18 cellular contexts compared by ENCODE assay signal in the genomic region with DNA sequence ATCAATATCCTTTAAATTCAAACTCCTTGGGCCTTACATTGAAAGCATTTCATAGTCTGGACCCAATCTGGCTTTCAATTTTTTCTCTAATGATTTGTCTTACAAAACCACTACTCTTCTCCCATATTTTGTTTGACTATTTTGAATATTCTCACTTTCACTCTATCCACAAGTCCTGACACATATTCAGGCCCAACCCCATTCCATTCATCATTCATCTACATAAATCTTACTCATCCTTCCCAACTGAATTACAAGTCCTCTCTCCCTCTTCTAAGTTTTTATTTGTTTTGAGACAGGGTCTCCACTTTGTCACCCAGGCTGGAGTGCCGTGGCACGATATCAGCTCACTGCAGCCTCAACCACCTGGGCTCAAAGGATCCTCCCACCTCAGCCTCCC. TPM values are rescaled to one million over a fixed set of nuclear protein-coding genes. Genes with fewer than 3 reads are reported as not detected.
DNase-seq lines count a peak whose midpoint lies in the region; ATAC-seq and FAIRE-seq lines count a peak whose summit lies in the region.
"Had no signal": no experiment of that assay in that cellular context is flagged by ENCODE, and none has a peak within 500 bp of the region (broad histone marks: within the 10 kb centered on the region; RNA-seq: fewer than 3 reads in every experiment).

No MANE protein-coding gene starts in this region.

- H3K9me3 Mint-ChIP-seq in activated CD4-positive, alpha-beta T cell treated with anti-CD3 and anti-CD28 coated beads for 36 hours (ENCODE audit: low read depth) = no peaks in the 10 kb centered on the region
- H3K9me3 Mint-ChIP-seq in stimulated activated naive CD8-positive, alpha-beta T cell treated with anti-CD3 and anti-CD28 coated beads, Interleukin-15, Interleukin-2, amounts not matched to agents 100 ng/mL and 50 ng/mL, for 24 hours = no peaks in the 10 kb centered on the region

- ATAC-seq in activated CD4-positive, alpha-beta T cell treated with anti-CD3 and anti-CD28 coated beads for 36 hours = no peak
- no peak for ATAC-seq in stimulated activated naive CD8-positive, alpha-beta T cell treated with anti-CD3 and anti-CD28 coated beads, Interleukin-15, Interleukin-2, amounts not matched to agents 100 U/mL and 50 U/mL, for 24 hours

- intact Hi-C loops in activated CD4-positive, alpha-beta T cell treated with anti-CD3 and anti-CD28 coated beads for 36 hours (cut with DNase I, micrococcal nuclease) = no loop called here

- H3K27ac Mint-ChIP-seq in activated CD4-positive, alpha-beta T cell treated with anti-CD3 and anti-CD28 coated beads for 36 hours = peak overlapping the region; percentile 0
- peak overlapping the region; percentile 69 for H3K27ac Mint-ChIP-seq in stimulated activated naive CD8-positive, alpha-beta T cell treated with anti-CD3 and anti-CD28 coated beads, Interleukin-15, Interleukin-2, amounts not matched to agents 100 ng/mL and 50 ng/mL, for 24 hours

- FAIRE-seq in urothelium cell line (lab: Jason Lieb, UNC) = no peak
- FAIRE-seq: H54 had no signal

- peaks cover 7% of the 10 kb centered on the region for H3K4me1 Mint-ChIP-seq in activated CD4-positive, alpha-beta T cell treated with anti-CD3 and anti-CD28 coated beads for 36 hours
- H3K4me1 Mint-ChIP-seq in stimulated activated naive CD8-positive, alpha-beta T cell treated with anti-CD3 and anti-CD28 coated beads, Interleukin-15, Interleukin-2, amounts not matched to agents 100 ng/mL and 50 ng/mL, for 24 hours (ENCODE audit: low read depth) = peaks cover 6% of the 10 kb centered on the region

- POLR2A ChIA-PET in activated CD4-positive, alpha-beta T cell treated with anti-CD3 and anti-CD28 coated beads for 36 hours (lab: Charles Lee) = no interaction called here

- no peak for DNase-seq in activated CD4-positive, alpha-beta T cell treated with anti-CD3 and anti-CD28 coated beads for 36 hours
- DNase-seq in activated CD4-positive, alpha-beta T cell treated with anti-CD3 and anti-CD28 coated beads, Interleukin-2, amount 50 U/mL, for 4 hours = no peak
- no peak for DNase-seq in stimulated activated naive CD8-positive, alpha-beta T cell treated with anti-CD3 and anti-CD28 coated beads, Interleukin-15, Interleukin-2, amounts not matched to agents 100 U/mL and 50 U/mL, for 24 hours
- DNase-seq in epithelial cell of prostate (ENCODE audit: low read depth, low spot score) = peak; percentile 18
- DNase-seq in NCI-H524 (lab: John Stamatoyannopoulos, UW) = no peak
- DNase-seq in urothelium cell line (ENCODE audit: low spot score) = no peak
- no peak for DNase-seq in DMS53 treated with DMSO at 0.1 percent for 48 hours (lab: John Stamatoyannopoulos, UW; ENCODE audit: unreplicated experiment)
- DNase-seq: 8988T, COR-L47, MG63, NCI-H1105, NCI-H187 treated with DMSO at 0.1 percent for 48 hours, NCI-H446, NCI-H82 had no signal

- H3K27ac ChIP-seq in epithelial cell of prostate = no peak overlapping the region
- H3K27ac ChIP-seq: BLaER1, KMS-11 had no signal

- no peak overlapping the region for H3K4me3 Mint-ChIP-seq in activated CD4-positive, alpha-beta T cell treated with anti-CD3 and anti-CD28 coated beads for 36 hours
- H3K4me3 Mint-ChIP-seq in stimulated activated naive CD8-positive, alpha-beta T cell treated with anti-CD3 and anti-CD28 coated beads, Interleukin-15, Interleukin-2, amounts not matched to agents 100 ng/mL and 50 ng/mL, for 24 hours = no peak overlapping the region

- H3K27me3 Mint-ChIP-seq in activated CD4-positive, alpha-beta T cell treated with anti-CD3 and anti-CD28 coated beads for 36 hours = no peaks in the 10 kb centered on the region
- no peaks in the 10 kb centered on the region for H3K27me3 Mint-ChIP-seq in stimulated activated naive CD8-positive, alpha-beta T cell treated with anti-CD3 and anti-CD28 coated beads, Interleukin-15, Interleukin-2, amounts not matched to agents 100 ng/mL and 50 ng/mL, for 24 hours

- H3K36me3 Mint-ChIP-seq in activated CD4-positive, alpha-beta T cell treated with anti-CD3 and anti-CD28 coated beads for 36 hours (ENCODE audit: low read depth) = peaks cover 45% of the 10 kb centered on the region
- peaks cover 73% of the 10 kb centered on the region for H3K36me3 Mint-ChIP-seq in stimulated activated naive CD8-positive, alpha-beta T cell treated with anti-CD3 and anti-CD28 coated beads, Interleukin-15, Interleukin-2, amounts not matched to agents 100 ng/mL and 50 ng/mL, for 24 hours (ENCODE audit: low read depth)

- CTCF ChIA-PET in activated CD4-positive, alpha-beta T cell treated with anti-CD3 and anti-CD28 coated beads for 36 hours (lab: Charles Lee) = no interaction called here

RNA-seq across cellular contexts. Expression of a gene that starts 43.6 kb away (rescaled TPM):
- total RNA-seq in activated CD4-positive, alpha-beta T cell treated with anti-CD3 and anti-CD28 coated beads for 36 hours = 100 to 1,000 TPM; 132 to 156 TPM
